In the genomic region with DNA sequence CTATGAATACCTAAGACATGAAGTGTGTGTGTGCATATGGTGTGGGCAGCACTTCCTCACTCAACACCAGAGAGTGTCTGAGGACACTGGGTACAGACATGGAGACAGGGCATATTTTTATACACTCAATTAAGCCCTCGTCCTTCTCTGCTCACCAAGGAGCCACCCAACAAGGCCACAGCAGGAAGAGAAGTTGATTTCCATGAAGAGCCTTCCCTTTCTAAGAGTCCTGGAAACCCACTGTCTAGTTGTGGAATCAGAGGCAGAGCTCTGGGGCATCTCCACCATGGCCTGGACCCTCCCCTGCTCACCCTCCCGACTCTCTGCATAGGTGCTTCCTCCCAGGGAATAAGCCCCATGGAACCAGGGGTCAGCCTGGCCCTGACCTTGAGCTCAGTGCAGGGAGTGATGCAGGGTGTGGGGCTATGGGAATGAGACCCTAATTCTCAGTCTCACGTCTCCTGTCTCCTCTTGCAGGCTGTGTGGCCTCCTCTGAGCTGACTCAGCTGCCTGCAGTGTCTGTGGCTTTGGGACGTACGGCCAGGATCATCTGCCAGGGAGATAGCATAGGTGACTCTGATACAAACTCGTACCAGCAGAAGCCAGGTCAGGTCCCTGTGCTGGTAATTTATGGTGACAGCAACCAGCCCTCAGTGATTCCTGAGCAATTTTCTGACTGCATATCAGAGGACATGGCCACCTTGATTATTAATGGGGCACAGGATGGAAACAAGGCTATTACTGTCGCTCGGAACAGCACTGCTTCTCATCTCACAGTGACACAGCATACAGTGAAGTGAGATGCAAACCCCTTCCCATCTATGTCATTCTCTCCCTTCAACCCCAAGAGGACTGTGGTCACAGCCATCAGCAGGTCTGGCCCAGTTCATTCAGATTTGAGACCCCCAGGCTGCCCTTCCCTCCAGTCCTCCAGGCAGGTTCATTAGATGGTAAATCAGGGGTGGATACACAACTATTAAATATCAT, we compare ENCODE assay signal across 22 cellular contexts. TPM values are rescaled to one million over a fixed set of nuclear protein-coding genes. Genes with fewer than 3 reads are reported as not detected.
"Had no signal": no experiment of that assay in that cellular context is flagged by ENCODE, and none has a peak within 500 bp of the region (broad histone marks: within the 10 kb centered on the region; RNA-seq: fewer than 3 reads in every experiment).

No MANE protein-coding gene starts in this region.

- ATAC-seq: effector memory CD8-positive, alpha-beta T cell; gastrocnemius medialis; natural killer cell treated with Interleukin-12 subunit alpha and Interleukin-12 subunit beta and Interleukin-15 and Interleukin-18, amount 100 ng/mL, for 72 hours; right lobe of liver; stimulated activated effector memory CD8-positive, alpha-beta T cell treated with anti-CD3 and anti-CD28 coated beads, Interleukin-12 subunit alpha, Interleukin-12 subunit beta, amount 100 ng/mL, for 72 hours; stimulated activated naive CD8-positive, alpha-beta T cell treated with anti-CD3 and anti-CD28 coated beads, Interleukin-15, amount 100 ng/mL, for 72 hours had no signal

- H3K27ac Mint-ChIP-seq: activated naive CD4-positive, alpha-beta T cell treated with anti-CD3 and anti-CD28 coated beads for 36 hours; activated naive CD8-positive, alpha-beta T cell treated with anti-CD3 and anti-CD28 coated beads, Interleukin-2, amount 10 ng/mL, durations not matched to agents 7 days and 5 days; activated T-cell treated with anti-CD3 and anti-CD28 coated beads, Interleukin-2, amount 50 U/mL, for 24 hours; activated T-helper 2 cell treated with anti-CD3 and anti-CD28 coated beads, Interferon-gamma antibody, Interleukin-2, Interleukin-4, amounts not matched to agents 10 μg/mL and 5 μg/mL and 100 μg/mL, durations not matched to agents 14 hours and 24 hours and 36 hours; effector memory CD8-positive, alpha-beta T cell; natural killer cell treated with Interleukin-12 subunit alpha and Interleukin-12 subunit beta and Interleukin-15 and Interleukin-18, amount 100 ng/mL, for 72 hours; stimulated activated effector memory CD8-positive, alpha-beta T cell treated with anti-CD3 and anti-CD28 coated beads, Interleukin-12 subunit alpha, Interleukin-12 subunit beta, amount 100 ng/mL, for 72 hours; stimulated activated naive CD8-positive, alpha-beta T cell treated with anti-CD3 and anti-CD28 coated beads, Interleukin-15, amount 100 ng/mL, for 72 hours had no signal

- DNase-seq: activated CD4-positive, alpha-beta T cell treated with anti-CD3 and anti-CD28 coated beads, Interleukin-2, amount 50 U/mL, for 4 hours; activated naive CD4-positive, alpha-beta T cell treated with anti-CD3 and anti-CD28 coated beads for 36 hours; activated naive CD8-positive, alpha-beta T cell treated with anti-CD3 and anti-CD28 coated beads, Interleukin-2, amount 10 ng/mL, durations not matched to agents 7 days and 5 days; activated T-cell treated with anti-CD3 and anti-CD28 coated beads, Interleukin-2, amount 50 U/mL, for 24 hours; amniotic stem cell; colonic mucosa; dorsolateral prefrontal cortex; esophagus squamous epithelium; gastrocnemius medialis; hippocampal formation; right lobe of liver; stimulated activated CD4-positive, alpha-beta T cell treated with anti-CD3 and anti-CD28 coated beads, Interleukin-1b, Interleukin-23, amount 100 ng/mL, for 48 hours; stimulated activated naive CD8-positive, alpha-beta T cell treated with anti-CD3 and anti-CD28 coated beads, Interleukin-15, amount 100 ng/mL, for 72 hours; T-helper 1 cell; WERI-Rb-1 had no signal

- H3K4me3 Mint-ChIP-seq: activated naive CD4-positive, alpha-beta T cell treated with anti-CD3 and anti-CD28 coated beads for 36 hours; activated naive CD8-positive, alpha-beta T cell treated with anti-CD3 and anti-CD28 coated beads, Interleukin-2, amount 10 ng/mL, durations not matched to agents 7 days and 5 days; activated T-cell treated with anti-CD3 and anti-CD28 coated beads, Interleukin-2, amount 50 U/mL, for 24 hours; effector memory CD8-positive, alpha-beta T cell; natural killer cell treated with Interleukin-12 subunit alpha and Interleukin-12 subunit beta and Interleukin-15 and Interleukin-18, amount 100 ng/mL, for 72 hours; stimulated activated effector memory CD8-positive, alpha-beta T cell treated with anti-CD3 and anti-CD28 coated beads, Interleukin-12 subunit alpha, Interleukin-12 subunit beta, amount 100 ng/mL, for 72 hours; stimulated activated naive CD8-positive, alpha-beta T cell treated with anti-CD3 and anti-CD28 coated beads, Interleukin-15, amount 100 ng/mL, for 72 hours had no signal

- H3K27me3 Mint-ChIP-seq: activated T-cell treated with anti-CD3 and anti-CD28 coated beads, Interleukin-2, amount 50 U/mL, for 24 hours; effector memory CD8-positive, alpha-beta T cell; natural killer cell treated with Interleukin-12 subunit alpha and Interleukin-12 subunit beta and Interleukin-15 and Interleukin-18, amount 100 ng/mL, for 72 hours had no signal

- H3K36me3 Mint-ChIP-seq: activated naive CD8-positive, alpha-beta T cell treated with anti-CD3 and anti-CD28 coated beads, Interleukin-2, amount 10 ng/mL, durations not matched to agents 7 days and 5 days; stimulated activated effector memory CD8-positive, alpha-beta T cell treated with anti-CD3 and anti-CD28 coated beads, Interleukin-12 subunit alpha, Interleukin-12 subunit beta, amount 100 ng/mL, for 72 hours had no signal

- H3K9me3 Mint-ChIP-seq: activated naive CD8-positive, alpha-beta T cell treated with anti-CD3 and anti-CD28 coated beads, Interleukin-2, amount 10 ng/mL, durations not matched to agents 7 days and 5 days; activated T-helper 2 cell treated with anti-CD3 and anti-CD28 coated beads, Interferon-gamma antibody, Interleukin-2, Interleukin-4, amounts not matched to agents 10 μg/mL and 5 μg/mL and 100 μg/mL, durations not matched to agents 14 hours and 24 hours and 36 hours; effector memory CD8-positive, alpha-beta T cell had no signal

- FAIRE-seq: bronchial epithelial cell, TTC549 had no signal

RNA-seq across cellular contexts. Expression of a gene that starts 14.6 kb away (rescaled TPM):
- total RNA-seq: activated naive CD4-positive, alpha-beta T cell treated with anti-CD3 and anti-CD28 coated beads for 36 hours; activated naive CD8-positive, alpha-beta T cell treated with anti-CD3 and anti-CD28 coated beads, Interleukin-2, amount 10 ng/mL, durations not matched to agents 7 days and 5 days; activated T-helper 2 cell treated with anti-CD3 and anti-CD28 coated beads, Interferon-gamma antibody, Interleukin-2, Interleukin-4, amounts not matched to agents 10 μg/mL and 5 μg/mL and 100 μg/mL, durations not matched to agents 14 hours and 24 hours and 36 hours; bronchial epithelial cell; suprapubic skin had no signal
